8 cellular contexts compared by ENCODE assay signal in the genomic region with DNA sequence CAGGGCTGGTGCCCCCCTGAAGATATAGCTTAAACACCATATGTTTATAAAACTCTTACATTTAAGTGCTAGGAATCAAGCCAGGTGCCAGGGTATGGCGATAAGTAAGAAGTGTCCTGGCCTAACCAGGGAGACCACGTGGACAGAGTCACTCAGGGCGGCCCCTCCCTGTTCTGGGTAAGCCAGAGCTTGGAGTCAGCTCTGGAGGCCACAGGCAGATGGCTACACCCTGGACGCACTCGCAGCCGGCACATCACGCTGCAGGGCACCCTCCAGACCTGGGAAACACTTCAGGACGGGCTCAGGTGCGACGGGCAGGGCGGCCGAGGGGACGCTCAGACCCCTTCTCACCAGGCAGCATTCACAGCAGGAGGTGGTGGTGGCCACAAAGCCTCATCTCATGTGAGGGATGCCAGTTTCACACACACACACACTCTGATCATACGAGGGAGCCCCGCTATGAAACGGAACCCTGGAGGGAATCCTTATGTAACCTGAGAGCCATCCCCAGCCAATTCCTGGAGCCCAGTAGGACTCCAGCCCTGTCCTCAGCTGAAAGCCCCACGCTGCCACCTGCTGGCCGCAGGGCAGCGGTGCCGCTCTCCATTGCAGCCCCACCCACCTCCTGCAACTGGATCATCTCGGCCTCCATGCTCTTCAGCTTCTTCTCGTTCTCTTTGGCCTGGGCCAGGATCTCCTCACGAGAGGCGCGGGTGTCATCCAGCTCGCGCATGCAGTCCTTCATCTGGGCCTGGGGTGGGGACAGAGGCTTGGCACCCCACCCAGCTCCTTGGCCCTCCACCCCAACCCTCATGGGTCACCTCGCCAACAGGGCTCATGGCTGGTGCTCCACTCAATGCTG. TPM values are rescaled to one million over a fixed set of nuclear protein-coding genes. Genes with fewer than 3 reads are reported as not detected.
DNase-seq lines count a peak whose midpoint lies in the region; ATAC-seq and TF ChIP-seq lines count a peak whose summit lies in the region.

No MANE protein-coding gene starts in this region.

- no peaks in the 10 kb centered on the region for H4K20me1 ChIP-seq in OCI-LY7 (ENCODE audit: insufficient read depth, low read length)

- peaks cover 7 to 90% (median 25%) of the 10 kb centered on the region in 3 donors for H3K36me3 Mint-ChIP-seq in naive thymus-derived CD8-positive, alpha-beta T cell

- ATAC-seq in HG03103 (IDR thresholded peaks at IDR 0.05; ENCODE audit: low read depth, unreplicated experiment) (peak; percentile 60), esophagus mucosa (peak; percentile 81), GM19395 (IDR thresholded peaks at IDR 0.05; ENCODE audit: unreplicated experiment) (no peak)
- ATAC-seq in naive thymus-derived CD8-positive, alpha-beta T cell = peak; percentile 50 to 58

- no peaks in the 10 kb centered on the region for H3K9me3 ChIP-seq in OCI-LY7 (ENCODE audit: low read length)

- peak overlapping the region in 6 of 10 donors; percentile 43 to 78 (median 66) for H3K4me3 Mint-ChIP-seq in naive thymus-derived CD8-positive, alpha-beta T cell

- peaks cover 24 to 46% (median 40%) of the 10 kb centered on the region in 4 donors for H3K4me1 Mint-ChIP-seq in naive thymus-derived CD8-positive, alpha-beta T cell

- TF ChIP-seq CTCF in OCI-LY7 (conservative IDR thresholded peaks at IDR 0.05; ENCODE audit: low read length) = peak; percentile 92

- POLR2A ChIA-PET in OCI-LY7 (lab: Charles Lee) = interaction anchor here (0.6 kb wide), 2 partner anchors 39 to 529 kb away, joined by 3 read pairs; no protein-coding TSS in a partner anchor
- POLR2A ChIA-PET in naive thymus-derived CD8-positive, alpha-beta T cell (lab: Charles Lee) = interaction anchor here (1.0 to 1.9 kb wide), 4 partner anchors 8 to 15 kb away, joined by 3 to 9 read pairs (median 5); no protein-coding TSS in a partner anchor

- no peak overlapping the region for H3K4me3 ChIP-seq in OCI-LY7 (ENCODE audit: low read depth, low read length, poor library complexity, severe bottlenecking)

- DNase-seq in C1 segment of cervical spinal cord (lab: John Stamatoyannopoulos, UW) (peak in 12 of 14 donors; percentile 23 to 85 (median 40)), OCI-LY7 (ENCODE audit: low spot score) (peak; percentile 69)
- peak; percentile 74 for DNase-seq in activated T-cell treated with anti-CD3 and anti-CD28 coated beads, Interleukin-2, amount 50 U/mL, for 1 hour
- peak; percentile 47 to 72 (median 67) for DNase-seq in naive thymus-derived CD8-positive, alpha-beta T cell
- DNase-seq in stimulated activated naive CD4-positive, alpha-beta T cell (lab: John Stamatoyannopoulos, UW) = peak; percentile 20 to 69 (median 52)

- BruUV-seq in OCI-LY7 (replicated peaks; lab: Mats Ljungman, UMichigan) = no TSS peak

- CTCF ChIA-PET in OCI-LY7 (lab: Charles Lee; ENCODE audit: unreplicated experiment) = interaction anchor here (0.8 kb wide), 1 partner anchor 112 kb away, joined by 4 read pairs; no protein-coding TSS in a partner anchor

- H2AFZ ChIP-seq in OCI-LY7 (ENCODE audit: low read length) = no peak overlapping the region

- intact Hi-C loops in OCI-LY7 (cut with micrococcal nuclease; ENCODE audit: unreplicated experiment) = no loop called here

- H3K27ac ChIP-seq in OCI-LY7 (ENCODE audit: low read depth, low read length, poor library complexity, severe bottlenecking) = no peak overlapping the region

- no peaks in the 10 kb centered on the region for H3K27me3 Mint-ChIP-seq in naive thymus-derived CD8-positive, alpha-beta T cell

- no peaks in the 10 kb centered on the region for H3K4me1 ChIP-seq in OCI-LY7 (ENCODE audit: insufficient read depth, low read length, poor library complexity, severe bottlenecking)

- no peak overlapping the region for H3K4me2 ChIP-seq in OCI-LY7 (ENCODE audit: low read length)

- no peaks in the 10 kb centered on the region for H3K79me2 ChIP-seq in OCI-LY7 (ENCODE audit: insufficient read depth, low read depth, low read length)

- H3K27ac Mint-ChIP-seq in naive thymus-derived CD8-positive, alpha-beta T cell = peak overlapping the region; percentile 77 to 95 (median 89)

- peaks cover 0 to 4% (median 0%) of the 10 kb centered on the region in 9 donors for H3K9me3 Mint-ChIP-seq in naive thymus-derived CD8-positive, alpha-beta T cell

- H3K36me3 ChIP-seq in OCI-LY7 (ENCODE audit: insufficient read depth, low read length) = peaks cover 85% of the 10 kb centered on the region

- no peaks in the 10 kb centered on the region for H3K9me2 ChIP-seq in OCI-LY7 (ENCODE audit: insufficient read depth, low read length)

RNA-seq across cellular contexts. Expression of gene APOL1, which starts 33.4 kb away (rescaled TPM):
- 0.47 and 0.64 TPM in 2 replicates for total RNA-seq in OCI-LY7 (2014; rRNA removed; shearing (Covaris generic))
- total RNA-seq in OCI-LY7 (2022) (0.42 and 0.65 TPM in 2 replicates), esophagus mucosa (19.0 TPM)
- total RNA-seq in naive thymus-derived CD8-positive, alpha-beta T cell = 10 to 100 TPM; 15.3 to 16.5 TPM
- polyA plus RNA-seq in naive thymus-derived CD8-positive, alpha-beta T cell = 10 to 100 TPM in 1 of 3 donors, 1 to 10 TPM in 2; 3.3 to 11.8 (median 4.6) TPM

RNA-seq across cellular contexts. Expression of gene APOL2, which starts 47.0 kb away (rescaled TPM):
- 11.8 and 14.9 TPM in 2 replicates for total RNA-seq in OCI-LY7 (2014; rRNA removed; shearing (Covaris generic))
- total RNA-seq in OCI-LY7 (2022) = 9.1 and 12.4 TPM in 2 replicates
- total RNA-seq in esophagus mucosa = 10.8 TPM
- 10 to 100 TPM; 58.3 to 64.1 TPM for total RNA-seq in naive thymus-derived CD8-positive, alpha-beta T cell
- 10 to 100 TPM; 11.7 to 16.4 (median 16.3) TPM for polyA plus RNA-seq in naive thymus-derived CD8-positive, alpha-beta T cell

Comparison
In these comparisons a context has a peak if more than half of its experiments do, and no peak if none do; other contexts are left out.
1. RNA of gene APOL1, which starts 33.4 kb away (total RNA-seq): 19.0 TPM in esophagus mucosa (single experiment) and 15.3 to 16.5 TPM in naive thymus-derived CD8-positive, alpha-beta T cell; 0.42 to 0.65 TPM in OCI-LY7; every median in the first group is over 4 times any median in the second.
2. Peak in every context shown above with its lines, with median percentiles within 50 percentile points of each other: DNase-seq.